In the genomic region with DNA sequence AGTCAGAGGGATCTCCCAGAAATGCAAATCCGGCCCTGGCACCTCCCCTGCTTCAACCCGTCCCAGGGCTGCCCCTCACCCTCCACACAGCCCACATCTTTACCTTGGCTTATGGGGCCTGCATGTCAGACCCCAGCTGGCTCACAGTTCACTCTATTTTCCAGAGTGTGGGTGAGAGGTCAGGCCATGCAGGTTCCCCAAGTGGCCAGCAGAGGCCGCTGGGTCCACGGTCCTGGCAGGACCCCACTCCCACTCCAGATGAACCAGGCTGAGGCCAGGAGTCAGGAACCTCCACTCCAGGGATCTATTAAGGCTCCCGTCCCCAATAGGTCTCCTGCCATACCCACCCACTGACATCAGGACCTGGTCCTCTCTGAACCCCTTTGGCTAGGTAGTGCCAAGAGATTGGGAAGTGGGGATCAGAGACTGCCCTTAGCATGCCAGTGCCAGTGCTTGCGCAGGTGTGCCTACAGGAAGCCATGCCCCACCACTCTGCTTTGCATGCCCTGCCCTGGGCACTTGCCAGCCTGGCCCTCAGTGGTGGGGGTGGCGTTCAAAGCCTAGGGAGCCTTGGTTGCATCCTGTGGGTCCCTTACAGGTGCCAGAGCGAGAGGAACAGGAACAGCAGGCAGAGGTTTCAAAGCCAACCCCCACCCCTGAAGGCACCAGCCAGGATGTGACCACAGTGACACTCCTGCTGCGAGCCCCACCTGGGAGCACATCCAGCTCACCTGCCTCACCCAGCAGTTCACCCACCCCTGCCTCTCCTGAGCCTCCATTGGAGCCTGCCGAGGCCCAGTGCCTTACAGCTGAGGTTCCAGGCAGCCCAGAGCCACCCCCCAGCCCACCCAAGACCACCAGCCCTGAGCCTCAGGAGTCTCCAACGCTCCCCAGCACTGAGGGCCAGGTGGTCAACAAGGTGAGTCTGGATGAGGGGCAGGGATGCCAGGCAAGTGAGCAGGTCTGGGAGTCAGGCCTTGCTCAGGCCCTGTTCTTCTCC, we compare ENCODE assay signal across 8 cellular contexts. TPM values are rescaled to one million over a fixed set of nuclear protein-coding genes. Genes with fewer than 3 reads are reported as not detected.
DNase-seq lines count a peak whose midpoint lies in the region; ATAC-seq and TF ChIP-seq lines count a peak whose summit lies in the region.

No MANE protein-coding gene starts in this region.

- peak; percentile 86 for TF ChIP-seq CTCF in KMS-11 (conservative IDR thresholded peaks at IDR 0.05; ENCODE audit: low read depth, low read length)
- peak; percentile 90 for TF ChIP-seq CTCF in left ventricle myocardium inferior (IDR thresholded peaks at IDR 0.05; ENCODE audit: borderline replicate concordance)

- H3K27ac ChIP-seq in KMS-11: no peak overlapping the region
- peak overlapping the region; percentile 59 for H3K27ac ChIP-seq in left ventricle myocardium inferior (replicated peaks)

- no peak overlapping the region for H3K4me2 ChIP-seq in KMS-11

- H3K4me1 ChIP-seq in KMS-11 (ENCODE audit: low read depth, poor library complexity, severe bottlenecking): peaks cover 4% of the 10 kb centered on the region
- peaks cover 84% of the 10 kb centered on the region for H3K4me1 ChIP-seq in left ventricle myocardium inferior

- no peak overlapping the region for H3K4me3 ChIP-seq in KMS-11 (IDR thresholded peaks at IDR 0.05; ENCODE audit: insufficient read depth, low read depth, low read length)
- H3K4me3 ChIP-seq in left ventricle myocardium inferior: no peak overlapping the region

- DNase-seq in NCI-H1436 (lab: John Stamatoyannopoulos, UW): peak; percentile 7
- no peak for DNase-seq in NCI-H1436 treated with DMSO at 0.1 percent for 48 hours (lab: John Stamatoyannopoulos, UW)
- DNase-seq in activated effector memory CD4-positive, alpha-beta T cell treated with Interleukin-2 at 50 U/mL for 16 hours: peak; percentile 25
- DNase-seq in left ventricle myocardium inferior: no peak
- peak; percentile 29 for DNase-seq in stimulated activated CD4-positive, alpha-beta T cell treated with anti-CD3 and anti-CD28 coated beads, Interleukin-2, amount 100 ng/mL, for 4 hours (ENCODE audit: low read depth)
- no peak for DNase-seq in amniotic stem cell (lab: John Stamatoyannopoulos, UW)

- H3K79me2 ChIP-seq in KMS-11 (ENCODE audit: insufficient read depth, low read depth): 0 out of 2 replicates have a peak, but pooled peaks cover under 1% of the 10 kb centered on the region

- no peak for ATAC-seq in HG02938 (IDR thresholded peaks at IDR 0.05; ENCODE audit: unreplicated experiment)

- H3K9ac ChIP-seq in KMS-11: no peak overlapping the region

- H3K36me3 ChIP-seq in KMS-11 (ENCODE audit: insufficient read depth) (no peaks in the 10 kb centered on the region), left ventricle myocardium inferior (peaks cover 73% of the 10 kb centered on the region)

- H4K20me1 ChIP-seq in KMS-11 (ENCODE audit: insufficient read depth): no peaks in the 10 kb centered on the region

- intact Hi-C loops in left ventricle myocardium inferior (cut with micrococcal nuclease): loop anchor here (5.0 kb wide), 1 partner anchor 142 kb away; no protein-coding TSS in a partner anchor

- no peaks in the 10 kb centered on the region for H3K9me3 ChIP-seq in left ventricle myocardium inferior (replicated peaks)

- no peak overlapping the region for H2AFZ ChIP-seq in KMS-11 (ENCODE audit: low read depth)

- H3K27me3 ChIP-seq in KMS-11 (ENCODE audit: insufficient read depth, low read depth) (no peaks in the 10 kb centered on the region), left ventricle myocardium inferior (ENCODE audit: low read depth) (no peaks in the 10 kb centered on the region)

RNA-seq across cellular contexts. Expression of a gene that starts 8.3 kb away (rescaled TPM):
- 245 TPM for total RNA-seq in left ventricle myocardium inferior

RNA-seq across cellular contexts. Expression of a gene that starts 18.0 kb away (rescaled TPM):
- total RNA-seq in left ventricle myocardium inferior: 51.5 TPM

RNA-seq across cellular contexts. Expression of a gene that starts 33.4 kb away (rescaled TPM):
- 20.7 TPM for total RNA-seq in left ventricle myocardium inferior

RNA-seq across cellular contexts. Expression of a gene that starts 50.9 kb away (rescaled TPM):
- total RNA-seq in left ventricle myocardium inferior: not detected

Comparison
In these comparisons a context has a peak if more than half of its experiments do, and no peak if none do; other contexts are left out.
1. DNase-seq: peak in NCI-H1436 (single experiment), activated effector memory CD4-positive, alpha-beta T cell treated with Interleukin-2 at 50 U/mL for 16 hours (single experiment) and stimulated activated CD4-positive, alpha-beta T cell treated with anti-CD3 and anti-CD28 coated beads, Interleukin-2, amount 100 ng/mL, for 4 hours (single experiment); none in NCI-H1436 treated with DMSO at 0.1 percent for 48 hours (single experiment), left ventricle myocardium inferior (single experiment) and amniotic stem cell (single experiment).